11 cellular contexts compared by ENCODE assay signal in genomic region chr6:15501806-15502450, GRCh38.
DNase-seq lines count a peak whose midpoint lies in the region; ATAC-seq and TF ChIP-seq lines count a peak whose summit lies in the region.
"Had no signal": no experiment of that assay in that cellular context is flagged by ENCODE, and none has a peak within 500 bp of the region (broad histone marks: within the 10 kb centered on the region; RNA-seq: fewer than 3 reads in every experiment).

No MANE protein-coding gene starts in this region.

- peaks cover 4 to 100% (median 50%) of the 10 kb centered on the region in 6 donors for H3K36me3 ChIP-seq in spleen

- peak overlapping the region in 2 of 5 experiments; percentile 17 to 42 for H3K4me3 Mint-ChIP-seq in brain
- no peak overlapping the region for H3K4me3 Mint-ChIP-seq in CD4-positive, alpha-beta T cell
- H3K4me3 Mint-ChIP-seq: activated naive CD4-positive, alpha-beta T cell treated with anti-CD3 and anti-CD28 coated beads, Interleukin-2, amount 10 ng/mL, durations not matched to agents 7 days and 5 days; immature natural killer cell had no signal

- TF ChIP-seq CTCF in brain (conservative IDR thresholded peaks at IDR 0.05): no peak
- no peak for TF ChIP-seq CTCF in spleen (IDR thresholded peaks at IDR 0.05 in 8 of 11, conservative IDR thresholded peaks at IDR 0.05 in 3 of 11)
- no peak for TF ChIP-seq CTCF in CD4-positive, alpha-beta T cell (IDR thresholded peaks at IDR 0.05)

- H3K27me3 ChIP-seq in spleen (replicated peaks in 1 of 7): no peaks in the 10 kb centered on the region
- no peaks in the 10 kb centered on the region for H3K27me3 ChIP-seq in CD4-positive, alpha-beta T cell (ENCODE audit: control insufficient read depth, insufficient read depth, low read length)

- TF ChIP-seq POLR2A in spleen (IDR thresholded peaks at IDR 0.05): no peak

- peak overlapping the region in 5 of 8 donors; percentile 5 to 48 (median 24) for H3K27ac ChIP-seq in spleen
- no peak overlapping the region for H3K27ac ChIP-seq in CD4-positive, alpha-beta T cell (ENCODE audit: low read depth, low read length)

- CTCF ChIA-PET in CD4-positive, alpha-beta T cell (lab: Charles Lee): no interaction called here

- ATAC-seq in CD4-positive, alpha-beta T cell (ENCODE audit: poor library complexity): no peak
- ATAC-seq in GM21619 (IDR thresholded peaks at IDR 0.05; ENCODE audit: unreplicated experiment) (no peak), GM18858 (IDR thresholded peaks at IDR 0.05; ENCODE audit: unreplicated experiment) (no peak)

- WGBS in spleen, 5 donors: 62 to 86% (median 71%) methylated on average over 20 to 21 of the region's 21 CpGs

- H3K4me1 ChIP-seq in spleen: peaks cover 0 to 53% (median 15%) of the 10 kb centered on the region in 6 donors

- no peak overlapping the region for H3K4me3 ChIP-seq in spleen

- H3K36me3 Mint-ChIP-seq in brain: peaks cover 63% of the 10 kb centered on the region
- peaks cover 87% of the 10 kb centered on the region for H3K36me3 Mint-ChIP-seq in CD4-positive, alpha-beta T cell (ENCODE audit: low read depth)

- intact Hi-C loops in spleen (cut with DNase I; ENCODE audit: low total_unique reads): no loop called here
- intact Hi-C loops in CD4-positive, alpha-beta T cell (cut with DNase I, micrococcal nuclease): no loop called here

- H3K27me3 Mint-ChIP-seq in brain: no peaks in the 10 kb centered on the region
- no peaks in the 10 kb centered on the region for H3K27me3 Mint-ChIP-seq in CD4-positive, alpha-beta T cell
- H3K27me3 Mint-ChIP-seq: activated naive CD4-positive, alpha-beta T cell treated with anti-CD3 and anti-CD28 coated beads, Interleukin-2, amount 10 ng/mL, durations not matched to agents 7 days and 5 days had no signal

- H3K9me3 ChIP-seq in spleen: no peaks in the 10 kb centered on the region
- no peaks in the 10 kb centered on the region for H3K9me3 ChIP-seq in CD4-positive, alpha-beta T cell (ENCODE audit: control insufficient read depth, low read length)

- DNase-seq in HT1080 (ENCODE audit: low read depth) (peak; percentile 50), hippocampal formation (lab: John Stamatoyannopoulos, UW) (peak; percentile 30 to 52), spleen (no peak), NK-92 (lab: John Stamatoyannopoulos, UW; ENCODE audit: unreplicated experiment) (no peak)
- DNase-seq in CD4-positive, alpha-beta T cell: no peak
- DNase-seq: activated naive CD4-positive, alpha-beta T cell treated with anti-CD3 and anti-CD28 coated beads, Interleukin-2, amount 10 ng/mL, durations not matched to agents 7 days and 5 days; immature natural killer cell; stimulated activated CD4-positive, alpha-beta T cell treated with anti-CD3 and anti-CD28 coated beads, Interleukin-4, amount 100 ng/mL, for 4 hours had no signal

- POLR2A ChIA-PET in CD4-positive, alpha-beta T cell (lab: Charles Lee): no interaction called here

- H3K4me1 Mint-ChIP-seq in brain: peaks cover 70% of the 10 kb centered on the region
- H3K4me1 Mint-ChIP-seq in CD4-positive, alpha-beta T cell (ENCODE audit: low read depth): no peaks in the 10 kb centered on the region
- H3K4me1 Mint-ChIP-seq: activated naive CD4-positive, alpha-beta T cell treated with anti-CD3 and anti-CD28 coated beads, Interleukin-2, amount 10 ng/mL, durations not matched to agents 7 days and 5 days had no signal

- peak overlapping the region; percentile 33 to 78 (median 53) for H3K27ac Mint-ChIP-seq in brain
- no peak overlapping the region for H3K27ac Mint-ChIP-seq in CD4-positive, alpha-beta T cell
- H3K27ac Mint-ChIP-seq: activated naive CD4-positive, alpha-beta T cell treated with anti-CD3 and anti-CD28 coated beads, Interleukin-2, amount 10 ng/mL, durations not matched to agents 7 days and 5 days had no signal

- H3K9me3 Mint-ChIP-seq in brain: no peaks in the 10 kb centered on the region
- H3K9me3 Mint-ChIP-seq in CD4-positive, alpha-beta T cell: no peaks in the 10 kb centered on the region
- H3K9me3 Mint-ChIP-seq: activated naive CD4-positive, alpha-beta T cell treated with anti-CD3 and anti-CD28 coated beads, Interleukin-2, amount 10 ng/mL, durations not matched to agents 7 days and 5 days; immature natural killer cell had no signal

Comparison
In these comparisons a context has a peak if more than half of its experiments do, and no peak if none do; other contexts are left out.
1. DNase-seq: peak in HT1080 (single experiment) and hippocampal formation (2 of 2); none in spleen (single experiment), NK-92 (single experiment) and CD4-positive, alpha-beta T cell (0 of 10).